In the genomic region with DNA sequence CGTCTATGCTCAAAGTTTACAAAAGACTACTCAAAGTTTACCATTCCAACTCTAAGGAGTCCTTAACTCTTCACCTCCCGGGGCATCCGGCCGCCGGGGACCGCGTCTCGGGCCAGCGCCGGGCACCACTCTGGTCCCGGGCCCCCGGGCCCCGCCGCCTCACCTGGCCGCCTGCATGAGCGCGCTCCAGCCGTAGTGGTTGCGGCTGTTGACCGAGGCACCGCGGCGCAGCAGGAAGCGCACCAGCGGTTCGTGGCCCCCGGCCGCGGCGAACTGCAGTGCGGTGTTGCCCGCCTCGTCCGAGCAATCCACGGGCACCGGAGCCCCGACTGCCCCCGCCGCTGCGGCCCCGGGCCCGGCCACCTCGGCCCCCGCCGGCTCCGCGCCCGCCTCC, we compare ENCODE assay signal across 8 cellular contexts. TPM values are rescaled to one million over a fixed set of nuclear protein-coding genes. Genes with fewer than 3 reads are reported as not detected.
DNase-seq lines count a peak whose midpoint lies in the region; ATAC-seq and TF ChIP-seq lines count a peak whose summit lies in the region.

No MANE protein-coding gene starts in this region.

- peak overlapping the region; percentile 16 for H3K27ac ChIP-seq in RWPE2 (ENCODE audit: poor library complexity, severe bottlenecking)
- H3K27ac ChIP-seq in upper lobe of right lung, result peak overlapping the region; percentile 71

- H3K27ac Mint-ChIP-seq in mesothelial cell of epicardium, result peak overlapping the region; percentile 64

- no peaks in the 10 kb centered on the region for H3K9me3 ChIP-seq in RWPE2 (ENCODE audit: severe bottlenecking)
- no peaks in the 10 kb centered on the region for H3K9me3 ChIP-seq in upper lobe of right lung

- TF ChIP-seq CTCF in RWPE2 (IDR thresholded peaks at IDR 0.05; ENCODE audit: poor library complexity, severe bottlenecking), result no peak
- no peak for TF ChIP-seq CTCF in mesothelial cell of epicardium (IDR thresholded peaks at IDR 0.05; ENCODE audit: unreplicated experiment)
- TF ChIP-seq CTCF in upper lobe of right lung (IDR thresholded peaks at IDR 0.05), result no peak

- peaks cover 6% of the 10 kb centered on the region for H3K36me3 Mint-ChIP-seq in mesothelial cell of epicardium

- intact Hi-C loops in upper lobe of right lung (cut with DNase I), result no loop called here

- H3K27me3 Mint-ChIP-seq in mesothelial cell of epicardium (ENCODE audit: low read depth), result no peaks in the 10 kb centered on the region

- H3K4me3 ChIP-seq in RWPE2 (ENCODE audit: severe bottlenecking) (peak overlapping the region; percentile 83), upper lobe of right lung (peak overlapping the region; percentile 72)

- ATAC-seq in HG02759 (IDR thresholded peaks at IDR 0.05; ENCODE audit: unreplicated experiment) (peak; percentile 46), RWPE2 (ENCODE audit: low read depth) (peak; percentile 48), upper lobe of right lung (peak; percentile 32)

- H3K27me3 ChIP-seq in RWPE2 (ENCODE audit: insufficient read depth, poor library complexity, severe bottlenecking) (no peaks in the 10 kb centered on the region), upper lobe of right lung (no peaks in the 10 kb centered on the region)

- DNase-seq in NCI-H2227 (lab: John Stamatoyannopoulos, UW; ENCODE audit: unreplicated experiment) (peak; percentile 8), NCI-H2227 treated with DMSO at 0.1 percent for 48 hours (lab: John Stamatoyannopoulos, UW) (no peak), RWPE2 (ENCODE audit: low spot score) (no peak), dermis blood vessel endothelial cell (peak; percentile 34), mesothelial cell of epicardium (ENCODE audit: low spot score in 2 of 2, unreplicated experiment in 2 of 2) (peak in 1 of 2 experiments; percentile 63), upper lobe of right lung (peak; percentile 77), NCI-H2196 (lab: John Stamatoyannopoulos, UW; ENCODE audit: unreplicated experiment) (no peak)

- peaks cover 13% of the 10 kb centered on the region for H3K9me3 Mint-ChIP-seq in mesothelial cell of epicardium

- H3K4me3 Mint-ChIP-seq in mesothelial cell of epicardium, result peak overlapping the region; percentile 73

- peaks cover 33% of the 10 kb centered on the region for H3K4me1 Mint-ChIP-seq in mesothelial cell of epicardium

- H3K36me3 ChIP-seq in RWPE2 (ENCODE audit: low read depth) (no peaks in the 10 kb centered on the region), upper lobe of right lung (no peaks in the 10 kb centered on the region)

- no peaks in the 10 kb centered on the region for H3K4me1 ChIP-seq in RWPE2 (ENCODE audit: insufficient read depth, poor library complexity, severe bottlenecking)
- H3K4me1 ChIP-seq in upper lobe of right lung, result peaks cover 17% of the 10 kb centered on the region

RNA-seq across cellular contexts. Expression of gene ANKS6, which starts 0.4 kb away (rescaled TPM):
- total RNA-seq in dermis blood vessel endothelial cell, result 8.0 and 12.6 TPM in 2 replicates
- total RNA-seq in mesothelial cell of epicardium, result 40.5 to 48.6 TPM (median 42.0 TPM) in 3 replicates
- total RNA-seq in upper lobe of right lung, result 26.7 TPM

RNA-seq across cellular contexts. Expression of gene GALNT12, which starts 11.5 kb away (rescaled TPM):
- total RNA-seq in dermis blood vessel endothelial cell, result 0.14 and 0.34 TPM in 2 replicates
- 10.1 to 10.6 TPM (median 10.3 TPM) in 3 replicates for total RNA-seq in mesothelial cell of epicardium
- total RNA-seq in upper lobe of right lung, result 28.3 TPM

Comparison
In these comparisons a context has a peak if more than half of its experiments do, and no peak if none do; other contexts are left out.
1. DNase-seq: peak in NCI-H2227 (single experiment), dermis blood vessel endothelial cell (single experiment) and upper lobe of right lung (single experiment); none in NCI-H2227 treated with DMSO at 0.1 percent for 48 hours (single experiment), RWPE2 (single experiment) and NCI-H2196 (single experiment).
2. Peak in every context shown above with its lines, with median percentiles within 50 percentile points of each other: ATAC-seq.